ENCODE assay signal across 22 cellular contexts in the genomic region with DNA sequence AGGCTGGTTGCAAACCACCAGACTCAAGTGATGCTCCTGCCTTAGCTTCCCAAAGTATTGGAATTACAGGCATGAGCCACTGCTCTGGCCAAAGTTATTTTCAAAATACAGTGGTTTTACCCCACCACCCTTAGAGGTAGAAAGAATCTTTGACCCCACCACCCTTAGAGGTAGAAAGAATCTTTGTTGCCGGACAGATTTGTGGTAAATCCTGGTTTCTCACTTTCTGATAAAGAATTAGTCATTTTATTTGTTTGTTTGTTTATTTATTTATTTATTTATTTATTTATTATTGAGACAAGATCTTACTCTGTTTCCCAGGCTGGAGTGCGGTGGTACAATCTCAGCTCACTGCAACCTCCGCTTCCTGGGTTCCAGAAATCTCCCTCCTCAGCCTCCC. TPM values are rescaled to one million over a fixed set of nuclear protein-coding genes. Genes with fewer than 3 reads are reported as not detected.
DNase-seq lines count a peak whose midpoint lies in the region; ATAC-seq, FAIRE-seq and TF ChIP-seq lines count a peak whose summit lies in the region.
"Had no signal": no experiment of that assay in that cellular context is flagged by ENCODE, and none has a peak within 500 bp of the region (broad histone marks: within the 10 kb centered on the region; RNA-seq: fewer than 3 reads in every experiment).

No MANE protein-coding gene starts in this region.

- H3K9me1 ChIP-seq in K562 (ENCODE audit: control insufficient read depth, insufficient read depth, low read length), result no peaks in the 10 kb centered on the region

- CTCF ChIA-PET in A549 (lab: Yijun Ruan, JAX), result interaction anchor here (0.9 kb wide), 1 partner anchor 147 kb away, joined by 3 read pairs; no protein-coding TSS in a partner anchor
- CTCF ChIA-PET in RWPE1 (lab: Yijun Ruan, JAX), result no interaction called here
- CTCF ChIA-PET in K562 (lab: Yijun Ruan, JAX; ENCODE audit: low intra/inter-chr PET ratio), result no interaction called here

- POLR2A ChIA-PET in A549 (lab: Yijun Ruan, JAX), result no interaction called here
- POLR2A ChIA-PET in RWPE1 (lab: Yijun Ruan, JAX; ENCODE audit: low non-redundant PET), result no interaction called here
- POLR2A ChIA-PET in K562 (lab: Yijun Ruan, JAX), result interaction anchor here (1.4 to 4.7 kb wide), 4 partner anchors 10 to 144 kb away, joined by 4 to 21 read pairs (median 10); no protein-coding TSS in a partner anchor

- H3K9ac ChIP-seq in K562 (ENCODE audit: insufficient read depth in 1 of 2, low read depth in 2 of 2, low read length in 2 of 2), result no peak overlapping the region

- ATAC-seq in A549 (no peak), K562 (no peak), GM18868 (IDR thresholded peaks at IDR 0.05; ENCODE audit: unreplicated experiment) (no peak), GM18907 (IDR thresholded peaks at IDR 0.05; ENCODE audit: unreplicated experiment) (no peak)
- ATAC-seq: GM12878 had no signal

- H3K9me3 ChIP-seq in A549, result no peaks in the 10 kb centered on the region
- H3K9me3 ChIP-seq in K562 (replicated peaks; ENCODE audit: control insufficient read depth, insufficient read depth, low read depth, low read length), result no peaks in the 10 kb centered on the region
- no peaks in the 10 kb centered on the region for H3K9me3 ChIP-seq in esophagus squamous epithelium
- H3K9me3 ChIP-seq: Caco-2, HAP-1 had no signal

- H3K4me3 ChIP-seq in A549 (no peak overlapping the region), K562 (no peak overlapping the region), esophagus squamous epithelium (no peak overlapping the region)
- H3K4me3 ChIP-seq: GM12878, HAP-1 had no signal

- H3K27me3 ChIP-seq in K562 (ENCODE audit: control insufficient read depth in 2 of 2, insufficient read depth in 2 of 2, low read length in 2 of 2) (no peaks in the 10 kb centered on the region), esophagus squamous epithelium (no peaks in the 10 kb centered on the region)

- no peak for DNase-seq in A549 (ENCODE audit: low read depth in 1 of 2, low spot score in 1 of 2)
- DNase-seq in RWPE1 (ENCODE audit: low spot score), result no peak
- no peak for DNase-seq in K562 (ENCODE audit: extremely low read depth in 1 of 4, low spot score in 3 of 4)
- no peak for DNase-seq in esophagus squamous epithelium (lab: John Stamatoyannopoulos, UW)
- no peak for DNase-seq in hippocampal formation (lab: John Stamatoyannopoulos, UW)
- no peak for DNase-seq in COLO829 (ENCODE audit: low spot score)
- DNase-seq: C1 segment of cervical spinal cord; Caco-2; CD4-positive, alpha-beta memory T cell; DMS79; EL; GDM1; GOT3; HFFc6 had no signal

- H3K79me2 ChIP-seq in K562 (ENCODE audit: control insufficient read depth, insufficient read depth, low read length), result peaks cover 73% of the 10 kb centered on the region

- TF ChIP-seq CTCF in A549 (IDR thresholded peaks at IDR 0.05) (no peak), RWPE1 (conservative IDR thresholded peaks at IDR 0.05; ENCODE audit: low read depth) (no peak), K562 (IDR thresholded peaks at IDR 0.05 in 2 of 3, conservative IDR thresholded peaks at IDR 0.05 in 1 of 3; ENCODE audit: insufficient read depth in 2 of 3, low read depth in 1 of 3, low read length in 3 of 3) (no peak), esophagus squamous epithelium (IDR thresholded peaks at IDR 0.05) (no peak)

- intact Hi-C loops in K562 (cut with micrococcal nuclease), result no loop called here
- intact Hi-C loops in esophagus squamous epithelium (cut with DNase I), result no loop called here

- in situ Hi-C loops in K562 (cut with MboI), result loop anchor here (5.0 kb wide), 1 partner anchor 86 kb away; no protein-coding TSS in a partner anchor

- H3K36me3 ChIP-seq in K562 (ENCODE audit: control insufficient read depth, insufficient read depth, low read length), result peaks cover 9% of the 10 kb centered on the region; the same call in 1 of the 3 replicates
- no peaks in the 10 kb centered on the region for H3K36me3 ChIP-seq in esophagus squamous epithelium
- H3K36me3 ChIP-seq: HAP-1 had no signal

- H4K20me1 ChIP-seq in K562 (replicated peaks; ENCODE audit: control insufficient read depth, insufficient read depth, low read length), result no peaks in the 10 kb centered on the region

- no peak for TF ChIP-seq RAD21 in A549 (conservative IDR thresholded peaks at IDR 0.05 in 1 of 2, IDR thresholded peaks at IDR 0.05 in 1 of 2)
- TF ChIP-seq RAD21 in K562 (CRISPR knock-in tag; conservative IDR thresholded peaks at IDR 0.05 in 1 of 2, IDR thresholded peaks at IDR 0.05 in 1 of 2), result no peak

- H2AFZ ChIP-seq in K562 (ENCODE audit: low read depth, low read length), result no peak overlapping the region

- H3K4me1 ChIP-seq in A549 (peaks cover 63% of the 10 kb centered on the region), K562 (replicated peaks in 1 of 2; ENCODE audit: control insufficient read depth in 2 of 2, insufficient read depth in 2 of 2, low read length in 2 of 2) (peaks cover 8 to 32% of the 10 kb centered on the region in 2 experiments), esophagus squamous epithelium (peaks cover 28 to 75% (median 53%) of the 10 kb centered on the region in 3 donors)
- H3K4me1 ChIP-seq: Caco-2 had no signal

- TF ChIP-seq POLR2A in A549 (IDR thresholded peaks at IDR 0.05; ENCODE audit: low read length), result no peak
- TF ChIP-seq POLR2A in K562 (conservative IDR thresholded peaks at IDR 0.05), result no peak
- no peak for TF ChIP-seq POLR2A in esophagus squamous epithelium (IDR thresholded peaks at IDR 0.05)

- WGBS in A549 (ENCODE audit: missing lambda C conversion rate), result 96% methylated on average over 3 of the region's 3 CpGs
- 97% methylated on average over 3 of the region's 3 CpGs for WGBS in K562 (ENCODE audit: insufficient coverage, low coverage, missing lambda C conversion rate)
- 95 to 98% methylated on average over 3 of the region's 3 CpGs for WGBS in esophagus squamous epithelium, 2 donors

- peak overlapping the region; percentile 78; the same call in 2 of the 3 replicates for H3K4me2 ChIP-seq in A549
- no peak overlapping the region for H3K4me2 ChIP-seq in K562 (ENCODE audit: insufficient read depth, low read length)

- no peak for TF ChIP-seq EP300 in A549 (IDR thresholded peaks at IDR 0.05)
- no peak for TF ChIP-seq EP300 in K562 (IDR thresholded peaks at IDR 0.05; ENCODE audit: low read length)

- FAIRE-seq in A549 (lab: Jason Lieb, UNC) (no peak), K562 (lab: Jason Lieb, UNC) (no peak)
- FAIRE-seq: A204.1, GM12878, GM18507, H54 had no signal

- no TSS peak for BruUV-seq in K562 (replicated peaks; lab: Mats Ljungman, UMichigan)

- H3K27ac ChIP-seq in A549, result peak overlapping the region; percentile 83 to 95
- peak overlapping the region; percentile 93 for H3K27ac ChIP-seq in RWPE1
- no peak overlapping the region for H3K27ac ChIP-seq in K562 (ENCODE audit: extremely low read depth, low read depth, low read length)
- peak overlapping the region in 3 of 4 donors; percentile 70 to 85 (median 85) for H3K27ac ChIP-seq in esophagus squamous epithelium
- H3K27ac ChIP-seq: 22Rv1 had no signal

TF ChIP-seq in A549, 52 proteins besides CTCF, POLR2A, EP300 and RAD21:
- no peak for TF ChIP-seq CBX8 (IDR thresholded peaks at IDR 0.05)
- no peak for TF ChIP-seq HDAC2 (IDR thresholded peaks at IDR 0.05)
- no peak for TF ChIP-seq CHD4 (IDR thresholded peaks at IDR 0.05; ENCODE audit: borderline replicate concordance)

TF ChIP-seq in K562, 482 proteins besides CTCF, POLR2A, EP300 and RAD21:
- peak; percentile 51 to 68 for TF ChIP-seq KDM1A (IDR thresholded peaks at IDR 0.05)
- no peak for TF ChIP-seq RBM14 (IDR thresholded peaks at IDR 0.05; ENCODE audit: borderline replicate concordance, insufficient read depth, low read depth, low read length)
- TF ChIP-seq DPF2 (IDR thresholded peaks at IDR 0.05), result no peak
- TF ChIP-seq SRSF7 (optimal IDR thresholded peaks at IDR 0.05; ENCODE audit: low read depth, low read length), result no peak
- no peak for TF ChIP-seq ZNF695 (CRISPR knock-in tag; IDR thresholded peaks at IDR 0.05)

RNA-seq across cellular contexts. Expression of a gene that starts 55.9 kb away (rescaled TPM):
- 21.3 and 25.8 TPM in 2 replicates for polyA plus RNA-seq in A549 (2011; rRNA removed)
- 7.6 and 9.7 TPM in 2 replicates for polyA plus RNA-seq in A549 (2012; cell fraction: cytosol; rRNA removed)
- polyA plus RNA-seq in A549 (2012; cell fraction: nucleus; rRNA removed), result 6.6 and 9.0 TPM in 2 replicates
- 6.5 to 6.7 TPM (median 6.7 TPM) in 3 replicates for polyA plus RNA-seq in A549 (2017; fragmentation: RNase III; extraction: RNeasy Plus Mini Kit Qiagen cat#74134 plus additional on column Dnase treatment)
- 91.4 and 115 TPM in 2 replicates for polyA minus RNA-seq in A549 (2011; rRNA and poly(A)+ RNA removed)
- total RNA-seq in K562 (2011; cell fraction: chromatin; rRNA removed; ENCODE audit: low replicate concordance), result 64.5 and 151 TPM in 2 replicates
- 18.0 and 29.1 TPM in 2 replicates for total RNA-seq in K562 (2011; cell fraction: nucleolus; rRNA removed)
- total RNA-seq in K562 (2011; cell fraction: nucleoplasm; rRNA removed), result 50.7 and 73.9 TPM in 2 replicates
- 6.5 and 9.5 TPM in 2 replicates for total RNA-seq in K562 (2014; rRNA removed)
- 20.3 and 22.6 TPM in 2 replicates for total RNA-seq in K562 (2014; rRNA removed; fragmentation: Illumina TruSeq; extraction: Trizol)
- 16.1 and 16.2 TPM in 2 replicates for total RNA-seq in K562 (2015; rRNA removed; fragmentation: Illumina TruSeq; extraction: Trizol)
- total RNA-seq in K562 (2021), result 24.2 and 24.9 TPM in 2 replicates
- polyA plus RNA-seq in K562 (2011; rRNA removed), result 9.8 and 11.5 TPM in 2 replicates
- polyA plus RNA-seq in K562 (2011; cell fraction: cytosol; rRNA removed), result 12.0 and 15.8 TPM in 2 replicates
- 17.4 and 18.8 TPM in 2 replicates for polyA plus RNA-seq in K562 (2011; cell fraction: nucleus; rRNA removed)
- 3.9 and 4.2 TPM in 2 replicates for polyA plus RNA-seq in K562 (2012)
- polyA plus RNA-seq in K562 (2014; fragmentation: Illumina TruSeq; extraction: Trizol), result 8.5 and 9.1 TPM in 2 replicates
- polyA plus RNA-seq in K562 (2014; fragmentation: Nextera tagmentation; extraction: Ambion mirVana), result 10 to 100 TPM in 1 of 2 experiments, 1 to 10 TPM in 1; 5.3 to 10.1 TPM
- polyA plus RNA-seq in K562 (2014; rRNA removed), result 7.0 and 8.6 TPM in 2 replicates
- polyA minus RNA-seq in K562 (2011; rRNA and poly(A)+ RNA removed), result 37.6 and 46.6 TPM in 2 replicates
- polyA minus RNA-seq in K562 (2011; cell fraction: cytosol; rRNA and poly(A)+ RNA removed), result 14.5 and 18.2 TPM in 2 replicates
- 45.4 and 75.9 TPM in 2 replicates for polyA minus RNA-seq in K562 (2011; cell fraction: nucleus; rRNA and poly(A)+ RNA removed)
- total RNA-seq in esophagus squamous epithelium, result 10 to 100 TPM; 27.9 to 79.9 (median 36.7) TPM
